In the genomic region with DNA sequence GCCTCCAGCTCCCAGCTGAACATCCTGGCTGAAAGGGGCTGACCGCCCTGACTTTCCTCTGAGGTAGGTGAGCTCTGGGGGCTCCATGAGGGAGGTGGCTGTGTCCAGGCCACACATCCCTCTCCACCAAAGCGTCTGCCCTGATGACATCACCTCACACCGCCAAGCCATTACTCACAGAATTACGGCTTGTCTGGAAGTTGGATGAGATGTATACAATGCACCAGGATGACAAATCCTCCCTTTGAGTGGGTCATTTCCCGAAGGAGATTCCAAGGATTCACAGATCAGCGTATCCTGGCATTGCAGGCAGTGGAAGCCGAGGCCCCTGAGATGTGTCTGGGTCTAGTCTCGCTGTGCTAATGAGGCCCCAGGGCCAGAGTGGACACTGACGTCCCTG, we compare ENCODE assay signal across 19 cellular contexts. TPM values are rescaled to one million over a fixed set of nuclear protein-coding genes. Genes with fewer than 3 reads are reported as not detected.
"Had no signal": no experiment of that assay in that cellular context is flagged by ENCODE, and none has a peak within 500 bp of the region (broad histone marks: within the 10 kb centered on the region; RNA-seq: fewer than 3 reads in every experiment).

No MANE protein-coding gene starts in this region.

- H2AFZ ChIP-seq: hepatocyte had no signal

- H3K4me1 Mint-ChIP-seq: activated CD4-positive, alpha-beta memory T cell treated with anti-CD3 and anti-CD28 coated beads, Interleukin-2, amount 10 ng/mL, durations not matched to agents 7 days and 5 days; activated CD4-positive, alpha-beta T cell treated with anti-CD3 and anti-CD28 coated beads for 36 hours; brain; natural killer cell; stimulated activated naive CD8-positive, alpha-beta T cell treated with anti-CD3 and anti-CD28 coated beads, Interleukin-15, amount 100 ng/mL, for 72 hours had no signal

- H3K4me3 ChIP-seq: hepatocyte, left ventricle myocardium inferior, right atrium auricular region, testis, upper lobe of right lung had no signal

- H3K9me3 ChIP-seq: left ventricle myocardium inferior, right atrium auricular region, testis, upper lobe of right lung had no signal

- FAIRE-seq: keratinocyte had no signal

- ATAC-seq: activated CD4-positive, alpha-beta T cell treated with anti-CD3 and anti-CD28 coated beads for 36 hours; natural killer cell; stimulated activated naive CD8-positive, alpha-beta T cell treated with anti-CD3 and anti-CD28 coated beads, Interleukin-15, amount 100 ng/mL, for 72 hours; upper lobe of right lung had no signal

- DNase-seq: activated CD4-positive, alpha-beta memory T cell treated with anti-CD3 and anti-CD28 coated beads, Interleukin-2, amount 10 ng/mL, durations not matched to agents 7 days and 5 days; activated CD4-positive, alpha-beta T cell treated with anti-CD3 and anti-CD28 coated beads for 36 hours; activated gamma-delta T cell; activated T-cell treated with anti-CD3 and anti-CD28 coated beads, Interleukin-2, amount 50 U/mL, for 48 hours; amniotic stem cell; cerebellar nuclear complex; left ventricle myocardium inferior; mesendoderm; natural killer cell; stimulated activated naive CD8-positive, alpha-beta T cell treated with anti-CD3 and anti-CD28 coated beads, Interleukin-15, amount 100 ng/mL, for 72 hours; T-helper 2 cell; testis; upper lobe of right lung had no signal

- H3K79me2 ChIP-seq: hepatocyte had no signal

- H3K9me3 Mint-ChIP-seq: activated CD4-positive, alpha-beta memory T cell treated with anti-CD3 and anti-CD28 coated beads, Interleukin-2, amount 10 ng/mL, durations not matched to agents 7 days and 5 days; brain; natural killer cell; stimulated activated naive CD8-positive, alpha-beta T cell treated with anti-CD3 and anti-CD28 coated beads, Interleukin-15, amount 100 ng/mL, for 72 hours had no signal

- H3K27ac Mint-ChIP-seq: activated CD4-positive, alpha-beta memory T cell treated with anti-CD3 and anti-CD28 coated beads, Interleukin-2, amount 10 ng/mL, durations not matched to agents 7 days and 5 days; activated CD4-positive, alpha-beta T cell treated with anti-CD3 and anti-CD28 coated beads for 36 hours; activated naive CD8-positive, alpha-beta T cell; brain; natural killer cell; stimulated activated naive CD8-positive, alpha-beta T cell treated with anti-CD3 and anti-CD28 coated beads, Interleukin-15, amount 100 ng/mL, for 72 hours had no signal

- H3K4me2 ChIP-seq: hepatocyte had no signal

- H3K4me1 ChIP-seq: right atrium auricular region, testis, upper lobe of right lung had no signal

- H3K27ac ChIP-seq: epithelial cell of prostate, hepatocyte, left ventricle myocardium inferior, right atrium auricular region, testis, upper lobe of right lung had no signal

- H3K4me3 Mint-ChIP-seq: activated CD4-positive, alpha-beta memory T cell treated with anti-CD3 and anti-CD28 coated beads, Interleukin-2, amount 10 ng/mL, durations not matched to agents 7 days and 5 days; activated CD4-positive, alpha-beta T cell treated with anti-CD3 and anti-CD28 coated beads for 36 hours; activated naive CD8-positive, alpha-beta T cell; brain; natural killer cell; stimulated activated naive CD8-positive, alpha-beta T cell treated with anti-CD3 and anti-CD28 coated beads, Interleukin-15, amount 100 ng/mL, for 72 hours had no signal

- H3K27me3 ChIP-seq: hepatocyte, right atrium auricular region, testis had no signal

- H3K36me3 Mint-ChIP-seq: activated naive CD8-positive, alpha-beta T cell; brain; natural killer cell had no signal

- H3K36me3 ChIP-seq: left ventricle myocardium inferior, right atrium auricular region, upper lobe of right lung had no signal

RNA-seq across cellular contexts. Expression of gene RET, which starts 15.1 kb away (rescaled TPM):
- polyA plus RNA-seq: hepatocyte had no signal
